ENCODE assay signal across 2 cellular contexts in genomic region chr21:35297665-35298064, GRCh38.
TF ChIP-seq lines count a peak whose summit lies in the region.

No MANE protein-coding gene starts in this region.

TF ChIP-seq in GM12891, 5 proteins besides CTCF, POLR2A, EP300 and RAD21:
- TF ChIP-seq PAX5 (IDR thresholded peaks at IDR 0.05; ENCODE audit: insufficient read depth, low read length, severe bottlenecking) (no peak), SPI1 (IDR thresholded peaks at IDR 0.05; ENCODE audit: low read depth, low read length) (peak; percentile 48)

TF ChIP-seq in IMR-90, 13 proteins besides CTCF, POLR2A, EP300 and RAD21:
- TF ChIP-seq MAFK (IDR thresholded peaks at IDR 0.05; ENCODE audit: low read depth, low read length), result no peak
- TF ChIP-seq BHLHE40 (IDR thresholded peaks at IDR 0.05; ENCODE audit: low read depth, low read length), result no peak
- TF ChIP-seq MAZ (IDR thresholded peaks at IDR 0.05; ENCODE audit: borderline replicate concordance, low read depth, low read length), result no peak
- TF ChIP-seq RCOR1 (IDR thresholded peaks at IDR 0.05; ENCODE audit: insufficient replicate concordance, low read length), result no peak
- TF ChIP-seq SMC3 (IDR thresholded peaks at IDR 0.05; ENCODE audit: low read depth, low read length), result no peak
- no peak for TF ChIP-seq FOS (IDR thresholded peaks at IDR 0.05; ENCODE audit: low read depth, low read length)
- TF ChIP-seq ELK1 (IDR thresholded peaks at IDR 0.05; ENCODE audit: borderline replicate concordance, low read depth, low read length), result no peak
- TF ChIP-seq MXI1 (IDR thresholded peaks at IDR 0.05; ENCODE audit: borderline replicate concordance, low read depth, low read length), result no peak
- TF ChIP-seq NFE2L2 (IDR thresholded peaks at IDR 0.05; ENCODE audit: low read depth, low read length), result no peak
- TF ChIP-seq CEBPB (IDR thresholded peaks at IDR 0.05; ENCODE audit: low read depth, low read length), result no peak
- TF ChIP-seq RFX5 (IDR thresholded peaks at IDR 0.05; ENCODE audit: low read depth, low read length), result no peak
- no peak for TF ChIP-seq CHD1 (IDR thresholded peaks at IDR 0.05; ENCODE audit: low read depth, low read length)
- no peak for TF ChIP-seq USF2 (IDR thresholded peaks at IDR 0.05; ENCODE audit: low read depth, low read length)
